ENCODE assay signal across 9 cellular contexts in genomic region chr9:118522093-118523028, GRCh38.
A peak's percentile ranks its signal among the peaks of the same experiment; 100 is the strongest.
DNase-seq lines count a peak whose midpoint lies in the region; FAIRE-seq and TF ChIP-seq lines count a peak whose summit lies in the region.
"Had no signal": no experiment of that assay in that cellular context is flagged by ENCODE, and none has a peak within 500 bp of the region (broad histone marks: within the 10 kb centered on the region; RNA-seq: fewer than 3 reads in every experiment).

No MANE protein-coding gene starts in this region.

- FAIRE-seq in H54 (lab: Jason Lieb, UNC): peak; percentile 99

- DNase-seq in AG08395 (ENCODE audit: low spot score): peak; percentile 80
- DNase-seq in GM06990 (ENCODE audit: extremely low read depth, insufficient read length): peak; percentile 23
- DNase-seq in H54 (ENCODE audit: insufficient read length, low spot score): peak; percentile 71
- peak; percentile 63 for DNase-seq in Jurkat, Clone E6-1 (ENCODE audit: low read depth, low spot score)
- DNase-seq in SJCRH30: peak; percentile 75 to 89
- peak; percentile 53 for DNase-seq in fibroblast of pulmonary artery (ENCODE audit: low read depth)
- peak; percentile 57 for DNase-seq in pulmonary artery endothelial cell (ENCODE audit: low read depth, low spot score)
- DNase-seq in activated effector memory CD4-positive, alpha-beta T cell treated with Interleukin-2 at 50 U/mL for 16 hours: no peak

- TF ChIP-seq POLR2A in H54 (IDR thresholded peaks at IDR 0.05; ENCODE audit: low read depth, low read length): no peak

- H3K36me3 ChIP-seq in GM06990 (ENCODE audit: control insufficient read depth, insufficient read depth, low read length) (no peaks in the 10 kb centered on the region), SJCRH30 (no peaks in the 10 kb centered on the region; the same call in 1 of the 2 replicates)
- H3K36me3 ChIP-seq: neutrophil had no signal

- H3K9me3 ChIP-seq in SJCRH30 (replicated peaks): no peaks in the 10 kb centered on the region
- H3K9me3 ChIP-seq: neutrophil had no signal

- peaks cover 3% of the 10 kb centered on the region for H3K4me1 ChIP-seq in SJCRH30

- no peak overlapping the region for H3K27ac ChIP-seq in SJCRH30
- H3K27ac ChIP-seq: neutrophil had no signal

- H3K27me3 ChIP-seq in GM06990 (replicated peaks; ENCODE audit: control insufficient read depth, insufficient read depth, low read length) (no peaks in the 10 kb centered on the region), SJCRH30 (no peaks in the 10 kb centered on the region)
- H3K27me3 ChIP-seq: neutrophil had no signal

- H3K4me3 ChIP-seq in GM06990 (replicated peaks; ENCODE audit: low read depth, low read length) (no peak overlapping the region), SJCRH30 (no peak overlapping the region), fibroblast of pulmonary artery (replicated peaks; ENCODE audit: low read depth, low read length) (no peak overlapping the region)
- no peak overlapping the region for H3K4me3 ChIP-seq in Jurkat, Clone E6-1 (ENCODE audit: low read length)

- TF ChIP-seq CTCF in GM06990 (IDR thresholded peaks at IDR 0.05; ENCODE audit: insufficient read depth, low read length, poor library complexity, severe bottlenecking) (peak; percentile 82), fibroblast of pulmonary artery (IDR thresholded peaks at IDR 0.05; ENCODE audit: low read length, missing control alignments) (peak; percentile 46)
